Comparison of ENCODE assay signal across 16 cellular contexts in genomic region chr14:79483989-79484388, GRCh38.
A peak's percentile ranks its signal among the peaks of the same experiment; 100 is the strongest.
DNase-seq lines count a peak whose midpoint lies in the region; ATAC-seq and TF ChIP-seq lines count a peak whose summit lies in the region.
"Had no signal": no experiment of that assay in that cellular context is flagged by ENCODE, and none has a peak within 500 bp of the region (broad histone marks: within the 10 kb centered on the region; RNA-seq: fewer than 3 reads in every experiment).

No MANE protein-coding gene starts in this region.

- intact Hi-C loops in psoas muscle (cut with DNase I): no loop called here

- H3K4me1 ChIP-seq in endodermal cell (ENCODE audit: control insufficient read depth, insufficient read depth, low read length) (peaks cover 11% of the 10 kb centered on the region), psoas muscle (no peaks in the 10 kb centered on the region)
- H3K4me1 ChIP-seq: SJCRH30 had no signal

- H3K36me3 Mint-ChIP-seq in endodermal cell (ENCODE audit: low read depth): no peaks in the 10 kb centered on the region
- H3K36me3 Mint-ChIP-seq in nephron progenitor cell (ENCODE audit: low read depth): peaks cover 11% of the 10 kb centered on the region
- no peaks in the 10 kb centered on the region for H3K36me3 Mint-ChIP-seq in activated naive CD8-positive, alpha-beta T cell treated with anti-CD3 and anti-CD28 coated beads, Interleukin-2, amount 50 U/mL, for 24 hours (ENCODE audit: low read depth)
- H3K36me3 Mint-ChIP-seq in chondrocyte (ENCODE audit: low read depth): no peaks in the 10 kb centered on the region

- H3K27me3 ChIP-seq in endodermal cell (ENCODE audit: control insufficient read depth, insufficient read depth, low read length, poor library complexity, severe bottlenecking): peaks cover 5% of the 10 kb centered on the region
- H3K27me3 ChIP-seq in psoas muscle (ENCODE audit: insufficient read depth in 3 of 3, low read length in 2 of 3): no peaks in the 10 kb centered on the region
- H3K27me3 ChIP-seq: SJCRH30 had no signal

- TF ChIP-seq CTCF in endodermal cell (conservative IDR thresholded peaks at IDR 0.05): no peak
- no peak for TF ChIP-seq CTCF in nephron progenitor cell (IDR thresholded peaks at IDR 0.05)
- no peak for TF ChIP-seq CTCF in chondrocyte (IDR thresholded peaks at IDR 0.05)
- TF ChIP-seq CTCF in psoas muscle (IDR thresholded peaks at IDR 0.05): no peak

- H3K9me3 ChIP-seq in endodermal cell (ENCODE audit: control insufficient read depth, low read length): peaks cover 7% of the 10 kb centered on the region
- H3K9me3 ChIP-seq in psoas muscle: no peaks in the 10 kb centered on the region
- H3K9me3 ChIP-seq: SJCRH30 had no signal

- H3K27ac Mint-ChIP-seq in endodermal cell (no peak overlapping the region), nephron progenitor cell (peak overlapping the region; percentile 7), chondrocyte (ENCODE audit: unreplicated experiment) (no peak overlapping the region)
- H3K27ac Mint-ChIP-seq in activated naive CD8-positive, alpha-beta T cell treated with anti-CD3 and anti-CD28 coated beads, Interleukin-2, amount 50 U/mL, for 24 hours: no peak overlapping the region

- no peak for ATAC-seq in activated naive CD8-positive, alpha-beta T cell treated with anti-CD3 and anti-CD28 coated beads, Interleukin-2, amount 50 U/mL, for 24 hours
- ATAC-seq in psoas muscle: no peak
- ATAC-seq: K562 had no signal

- H3K36me3 ChIP-seq in endodermal cell (ENCODE audit: control insufficient read depth, insufficient read depth, low read length) (no peaks in the 10 kb centered on the region), psoas muscle (ENCODE audit: insufficient read depth in 1 of 2, low read depth in 1 of 2) (no peaks in the 10 kb centered on the region)
- H3K36me3 ChIP-seq: SJCRH30 had no signal

- H3K9me3 Mint-ChIP-seq in endodermal cell: peaks cover 2% of the 10 kb centered on the region
- peaks cover 9% of the 10 kb centered on the region for H3K9me3 Mint-ChIP-seq in nephron progenitor cell
- peaks cover 7% of the 10 kb centered on the region for H3K9me3 Mint-ChIP-seq in activated naive CD8-positive, alpha-beta T cell treated with anti-CD3 and anti-CD28 coated beads, Interleukin-2, amount 50 U/mL, for 24 hours
- no peaks in the 10 kb centered on the region for H3K9me3 Mint-ChIP-seq in chondrocyte (ENCODE audit: low read depth)

- H3K27ac ChIP-seq in endodermal cell (ENCODE audit: low read depth, low read length) (no peak overlapping the region), psoas muscle (no peak overlapping the region)
- H3K27ac ChIP-seq: C4-2B, SJCRH30 had no signal

- DNase-seq in HCEC 1CT: peak; percentile 3
- peak; percentile 15 for DNase-seq in RPMI7951 (ENCODE audit: low read depth)
- DNase-seq in endodermal cell: peak; percentile 60
- DNase-seq in nephron progenitor cell: no peak
- DNase-seq in activated naive CD8-positive, alpha-beta T cell treated with anti-CD3 and anti-CD28 coated beads, Interleukin-2, amount 50 U/mL, for 24 hours: no peak
- DNase-seq in chondrocyte (ENCODE audit: low spot score): no peak
- no peak for DNase-seq in activated CD4-positive, alpha-beta T cell treated with anti-CD3 and anti-CD28 coated beads for 1 hour
- no peak for DNase-seq in psoas muscle
- DNase-seq: DMS 273 treated with DMSO at 0.1 percent for 48 hours; NCI-H1436; NCI-H2029; NK-92 treated with Interleukin-12 subunit alpha and Interleukin-12 subunit beta, amount 100 ng/mL, for 24 hours; OCI-M1 had no signal

- H3K9ac ChIP-seq in endodermal cell (ENCODE audit: extremely low read depth, low read length, poor library complexity, severe bottlenecking): no peak overlapping the region

- H3K27me3 Mint-ChIP-seq in endodermal cell (ENCODE audit: insufficient read depth) (no peaks in the 10 kb centered on the region), nephron progenitor cell (ENCODE audit: low read depth, poor library complexity) (no peaks in the 10 kb centered on the region), chondrocyte (ENCODE audit: low read depth) (no peaks in the 10 kb centered on the region)
- no peaks in the 10 kb centered on the region for H3K27me3 Mint-ChIP-seq in activated naive CD8-positive, alpha-beta T cell treated with anti-CD3 and anti-CD28 coated beads, Interleukin-2, amount 50 U/mL, for 24 hours

- H3K4me3 ChIP-seq in endodermal cell (ENCODE audit: low read length) (no peak overlapping the region), psoas muscle (no peak overlapping the region)
- H3K4me3 ChIP-seq: K562, SJCRH30 had no signal

- 84 to 85% methylated on average over 4 to 5 of the region's 5 CpGs for WGBS in endodermal cell (ENCODE audit: insufficient coverage in 1 of 2, insufficient read length in 1 of 2), 2 experiments
- WGBS in psoas muscle, 3 donors: 84 to 86% (median 85%) methylated on average over 5 of the region's 5 CpGs

- no peak overlapping the region for H3K4me3 Mint-ChIP-seq in endodermal cell
- no peak overlapping the region for H3K4me3 Mint-ChIP-seq in nephron progenitor cell
- no peak overlapping the region for H3K4me3 Mint-ChIP-seq in activated naive CD8-positive, alpha-beta T cell treated with anti-CD3 and anti-CD28 coated beads, Interleukin-2, amount 50 U/mL, for 24 hours
- no peak overlapping the region for H3K4me3 Mint-ChIP-seq in chondrocyte (ENCODE audit: unreplicated experiment)

- H3K4me1 Mint-ChIP-seq in endodermal cell (peaks cover 40% of the 10 kb centered on the region), nephron progenitor cell (peaks cover 14% of the 10 kb centered on the region), chondrocyte (ENCODE audit: low read depth) (peaks cover 11% of the 10 kb centered on the region)
- H3K4me1 Mint-ChIP-seq in activated naive CD8-positive, alpha-beta T cell treated with anti-CD3 and anti-CD28 coated beads, Interleukin-2, amount 50 U/mL, for 24 hours: no peaks in the 10 kb centered on the region

Comparison
In these comparisons a context has a peak if more than half of its experiments do, and no peak if none do; other contexts are left out.
1. DNase-seq: peak in HCEC 1CT (single experiment), RPMI7951 (single experiment) and endodermal cell (single experiment); none in nephron progenitor cell (single experiment), activated naive CD8-positive, alpha-beta T cell treated with anti-CD3 and anti-CD28 coated beads, Interleukin-2, amount 50 U/mL, for 24 hours (single experiment), chondrocyte (single experiment), activated CD4-positive, alpha-beta T cell treated with anti-CD3 and anti-CD28 coated beads for 1 hour (single experiment) and psoas muscle (0 of 2).